Comparison of ENCODE assay signal across 36 cellular contexts in genomic region chr19:14901675-14902260, GRCh38. TPM values are rescaled to one million over a fixed set of nuclear protein-coding genes. Genes with fewer than 3 reads are reported as not detected.
"Had no signal": no experiment of that assay in that cellular context is flagged by ENCODE, and none has a peak within 500 bp of the region (broad histone marks: within the 10 kb centered on the region; RNA-seq: fewer than 3 reads in every experiment).

No MANE protein-coding gene starts in this region.

- DNase-seq: activated B cell treated with CpG ODN at 0.5 μM for 24 hours; activated CD4-positive, alpha-beta memory T cell treated with anti-CD3 and anti-CD28 coated beads for 36 hours; activated CD4-positive, alpha-beta T cell treated with anti-CD3 and anti-CD28 coated beads for 4 hours; activated CD4-positive, alpha-beta T cell treated with anti-CD3 and anti-CD28 coated beads, Interleukin-2, amount 50 U/mL, for 1 hour; activated CD4-positive, CD25-positive, alpha-beta regulatory T cell treated with anti-CD3 and anti-CD28 coated beads, Interleukin-2, amount 50 U/mL, for 72 hours; activated CD8-positive, alpha-beta memory T cell treated with anti-CD3 and anti-CD28 coated beads, Interleukin-2, amount 50 U/mL, for 4 hours; activated gamma-delta T cell treated with Interleukin-2 at 50 U/mL for 16 hours; activated naive CD4-positive, alpha-beta T cell treated with anti-CD3 and anti-CD28 coated beads for 36 hours; activated T-cell treated with anti-CD3 and anti-CD28 coated beads for 4 hours; activated T-cell treated with anti-CD3 and anti-CD28 coated beads, Interleukin-2, amount 50 U/mL, for 4 hours; adrenal gland; body of pancreas; central memory CD4-positive, alpha-beta T cell; KG1; MM.1S; MV-4-11; NCI-H1092; NCI-H146; NCI-H187; NCI-H2029 treated with DMSO at 0.1 percent for 48 hours; NCI-H2107; NCI-H2171; NCI-H510A; NCI-H526; NCI-H748 treated with DMSO at 0.1 percent for 48 hours; NK-92 treated with Interleukin-12 subunit alpha and Interleukin-12 subunit beta, amount 100 ng/mL, for 24 hours; Right ventricle myocardium superior; SW 1271; T-helper 1 cell; T-helper 2 cell; T-helper 9 cell had no signal

- H3K27me3 ChIP-seq: adrenal gland, body of pancreas had no signal

- FAIRE-seq: astrocyte had no signal

- H3K4me3 ChIP-seq: adrenal gland, body of pancreas had no signal

- H3K27ac ChIP-seq: adrenal gland, body of pancreas, VCaP had no signal

- H3K9me3 ChIP-seq: adrenal gland, body of pancreas had no signal

- H3K4me1 ChIP-seq: adrenal gland, body of pancreas had no signal

- H3K36me3 ChIP-seq: adrenal gland had no signal

- ATAC-seq: activated naive CD4-positive, alpha-beta T cell treated with anti-CD3 and anti-CD28 coated beads, Interleukin-2, amount 50 U/mL, for 72 hours; activated T-cell treated with anti-CD3 and anti-CD28 coated beads, Interleukin-2, amount 50 U/mL, for 4 hours; body of pancreas had no signal

RNA-seq across cellular contexts. Expression of gene OR7A17, which starts 15.8 kb away (rescaled TPM):
- total RNA-seq: activated B cell treated with CpG ODN at 0.5 μM for 24 hours; activated CD4-positive, alpha-beta memory T cell treated with anti-CD3 and anti-CD28 coated beads for 36 hours; activated naive CD4-positive, alpha-beta T cell treated with anti-CD3 and anti-CD28 coated beads for 36 hours; activated naive CD4-positive, alpha-beta T cell treated with anti-CD3 and anti-CD28 coated beads, Interleukin-2, amount 50 U/mL, for 72 hours; activated T-cell treated with anti-CD3 and anti-CD28 coated beads, Interleukin-2, amount 50 U/mL, for 4 hours; activated T-helper 1 cell treated with anti-CD3 and anti-CD28 coated beads, Interleukin-12 subunit alpha, Interleukin-12 subunit beta, Interleukin-2, Interleukin-4 antibody, amounts not matched to agents 30 ng/mL and 10 ng/mL and 1 ng/mL, durations not matched to agents 14 hours and 24 hours and 36 hours; adrenal gland; astrocyte; body of pancreas; LHCN-M2; Right ventricle myocardium superior had no signal
- polyA plus RNA-seq: adrenal gland had no signal

RNA-seq across cellular contexts. Expression of gene OR7C2, which starts 39.5 kb away (rescaled TPM):
- total RNA-seq: activated B cell treated with CpG ODN at 0.5 μM for 24 hours; activated CD4-positive, alpha-beta memory T cell treated with anti-CD3 and anti-CD28 coated beads for 36 hours; activated naive CD4-positive, alpha-beta T cell treated with anti-CD3 and anti-CD28 coated beads for 36 hours; activated naive CD4-positive, alpha-beta T cell treated with anti-CD3 and anti-CD28 coated beads, Interleukin-2, amount 50 U/mL, for 72 hours; activated T-cell treated with anti-CD3 and anti-CD28 coated beads, Interleukin-2, amount 50 U/mL, for 4 hours; activated T-helper 1 cell treated with anti-CD3 and anti-CD28 coated beads, Interleukin-12 subunit alpha, Interleukin-12 subunit beta, Interleukin-2, Interleukin-4 antibody, amounts not matched to agents 30 ng/mL and 10 ng/mL and 1 ng/mL, durations not matched to agents 14 hours and 24 hours and 36 hours; adrenal gland; astrocyte; body of pancreas; LHCN-M2; Right ventricle myocardium superior had no signal
- polyA plus RNA-seq: adrenal gland had no signal

RNA-seq across cellular contexts. Expression of gene OR7A10, which starts 53.0 kb away (rescaled TPM):
- total RNA-seq: activated B cell treated with CpG ODN at 0.5 μM for 24 hours; activated CD4-positive, alpha-beta memory T cell treated with anti-CD3 and anti-CD28 coated beads for 36 hours; activated naive CD4-positive, alpha-beta T cell treated with anti-CD3 and anti-CD28 coated beads for 36 hours; activated naive CD4-positive, alpha-beta T cell treated with anti-CD3 and anti-CD28 coated beads, Interleukin-2, amount 50 U/mL, for 72 hours; activated T-cell treated with anti-CD3 and anti-CD28 coated beads, Interleukin-2, amount 50 U/mL, for 4 hours; activated T-helper 1 cell treated with anti-CD3 and anti-CD28 coated beads, Interleukin-12 subunit alpha, Interleukin-12 subunit beta, Interleukin-2, Interleukin-4 antibody, amounts not matched to agents 30 ng/mL and 10 ng/mL and 1 ng/mL, durations not matched to agents 14 hours and 24 hours and 36 hours; adrenal gland; astrocyte; body of pancreas; LHCN-M2; Right ventricle myocardium superior had no signal
- polyA plus RNA-seq: adrenal gland had no signal
